Comparison of ENCODE assay signal across 8 cellular contexts in genomic region chr4:88382621-88383020, GRCh38. TPM values are rescaled to one million over a fixed set of nuclear protein-coding genes. Genes with fewer than 3 reads are reported as not detected.
DNase-seq lines count a peak whose midpoint lies in the region; ATAC-seq and TF ChIP-seq lines count a peak whose summit lies in the region.

No MANE protein-coding gene starts in this region.

- H3K27me3 Mint-ChIP-seq in activated CD4-positive, alpha-beta memory T cell treated with anti-CD3 and anti-CD28 coated beads for 36 hours = no peaks in the 10 kb centered on the region
- no peaks in the 10 kb centered on the region for H3K27me3 Mint-ChIP-seq in naive B cell

- ATAC-seq in HG02798 (IDR thresholded peaks at IDR 0.05; ENCODE audit: poor library complexity, unreplicated experiment) (peak; percentile 61), naive B cell (ENCODE audit: low read depth in 2 of 2) (peak in 1 of 2 donors; percentile 13)

- peak overlapping the region; percentile 94 for H3K27ac Mint-ChIP-seq in activated CD4-positive, alpha-beta memory T cell treated with anti-CD3 and anti-CD28 coated beads for 36 hours
- peak overlapping the region in 4 of 6 donors; percentile 9 to 79 (median 40) for H3K27ac Mint-ChIP-seq in naive B cell

- intact Hi-C loops in activated CD4-positive, alpha-beta memory T cell treated with anti-CD3 and anti-CD28 coated beads for 36 hours (cut with micrococcal nuclease) = loop anchor here (1.0 to 10.0 kb wide), 9 partner anchors 28 to 1445 kb away; partner anchors contain the start of genes AFF1, HERC3, HERC5 and PPM1K

- H3K4me3 ChIP-seq in GM12864 (ENCODE audit: low read depth, low read length) = no peak overlapping the region
- H3K4me3 ChIP-seq in coronary artery = no peak overlapping the region

- no peaks in the 10 kb centered on the region for H3K9me3 Mint-ChIP-seq in activated CD4-positive, alpha-beta memory T cell treated with anti-CD3 and anti-CD28 coated beads for 36 hours
- no peaks in the 10 kb centered on the region for H3K9me3 Mint-ChIP-seq in naive B cell

- H3K27ac ChIP-seq in coronary artery = no peak overlapping the region

- peaks cover 48% of the 10 kb centered on the region for H3K4me1 Mint-ChIP-seq in activated CD4-positive, alpha-beta memory T cell treated with anti-CD3 and anti-CD28 coated beads for 36 hours (ENCODE audit: low read depth)
- peaks cover 14 to 36% (median 17%) of the 10 kb centered on the region in 3 donors for H3K4me1 Mint-ChIP-seq in naive B cell

- CTCF ChIA-PET in activated CD4-positive, alpha-beta memory T cell treated with anti-CD3 and anti-CD28 coated beads for 36 hours (lab: Charles Lee) = interaction anchor here (0.8 kb wide), 1 partner anchor 133 kb away, joined by 3 read pairs; no protein-coding TSS in a partner anchor

- no peak for TF ChIP-seq CTCF in GM12864 (IDR thresholded peaks at IDR 0.05; ENCODE audit: low read depth, low read length, missing control alignments)
- no peak for TF ChIP-seq CTCF in coronary artery (IDR thresholded peaks at IDR 0.05)

- peak overlapping the region; percentile 50 for H3K4me3 Mint-ChIP-seq in activated CD4-positive, alpha-beta memory T cell treated with anti-CD3 and anti-CD28 coated beads for 36 hours
- H3K4me3 Mint-ChIP-seq in naive B cell = no peak overlapping the region

- peaks cover 7% of the 10 kb centered on the region for H3K36me3 Mint-ChIP-seq in activated CD4-positive, alpha-beta memory T cell treated with anti-CD3 and anti-CD28 coated beads for 36 hours
- H3K36me3 Mint-ChIP-seq in naive B cell = peaks cover 7 to 12% of the 10 kb centered on the region in 2 donors

- POLR2A ChIA-PET in activated CD4-positive, alpha-beta memory T cell treated with anti-CD3 and anti-CD28 coated beads for 36 hours (lab: Charles Lee) = interaction anchor here (2.0 kb wide), 1 partner anchor 98 kb away, joined by 14 read pairs; the partner anchor contains the start of gene PPM1K

- DNase-seq in GM12864 (ENCODE audit: low read depth) (peak; percentile 47), naive B cell (peak; percentile 12), NOMO-1 (lab: John Stamatoyannopoulos, UW; ENCODE audit: unreplicated experiment in 2 of 2) (no peak), NCI-H1694 treated with DMSO at 0.1 percent for 48 hours (lab: John Stamatoyannopoulos, UW) (no peak), epidermal melanocyte (ENCODE audit: insufficient read length, low spot score) (no peak), coronary artery (ENCODE audit: low spot score) (no peak)
- DNase-seq in activated CD4-positive, alpha-beta memory T cell treated with anti-CD3 and anti-CD28 coated beads for 36 hours = peak; percentile 78

RNA-seq across cellular contexts. Expression of gene HERC6, which starts 4.0 kb away (rescaled TPM):
- total RNA-seq in activated CD4-positive, alpha-beta memory T cell treated with anti-CD3 and anti-CD28 coated beads for 36 hours = 10 to 100 TPM; 12.4 to 12.5 TPM
- 10 to 100 TPM in 3 of 6 donors, 1 to 10 TPM in 2, not detected in 1; 6.7 to 11.9 (median 10.0) TPM for polyA plus RNA-seq in naive B cell (ENCODE audit: low read depth in 6 of 6)

Comparison
In these comparisons a context has a peak if more than half of its experiments do, and no peak if none do; other contexts are left out.
1. DNase-seq: peak in GM12864 (single experiment), activated CD4-positive, alpha-beta memory T cell treated with anti-CD3 and anti-CD28 coated beads for 36 hours (single experiment) and naive B cell (single experiment); none in NOMO-1 (0 of 2), NCI-H1694 treated with DMSO at 0.1 percent for 48 hours (single experiment), epidermal melanocyte (single experiment) and coronary artery (single experiment).